Comparison of ENCODE assay signal across 1 cellular context in genomic region chr13:44917589-44918322, GRCh38.
TF ChIP-seq lines count a peak whose summit lies in the region.

No MANE protein-coding gene starts in this region.

TF ChIP-seq in K562, 482 proteins besides CTCF, POLR2A, EP300 and RAD21 (continued from another document and continues in another):
- TF ChIP-seq RERE (CRISPR knock-in tag; IDR thresholded peaks at IDR 0.05; ENCODE audit: borderline replicate concordance) (no peak), SAP30 (IDR thresholded peaks at IDR 0.05; ENCODE audit: borderline replicate concordance, insufficient read depth, low read depth, low read length, poor library complexity, severe bottlenecking) (no peak), KLF16 (IDR thresholded peaks at IDR 0.05) (no peak), HNRNPH1 (optimal IDR thresholded peaks at IDR 0.05; ENCODE audit: low read depth, low read length) (no peak), ZFP36 (IDR thresholded peaks at IDR 0.05; ENCODE audit: low read depth, low read length, partially characterized antibody) (peak; percentile 11), ZNF280A (IDR thresholded peaks at IDR 0.05; ENCODE audit: low read depth, partially characterized antibody) (no peak), ZNF507 (tag; conservative IDR thresholded peaks at IDR 0.05) (no peak), GTF2E2 (tag; IDR thresholded peaks at IDR 0.05) (no peak), ELF1 (tag; IDR thresholded peaks at IDR 0.05) (peak; percentile 99), ZNF318 (IDR thresholded peaks at IDR 0.05; ENCODE audit: borderline replicate concordance in 1 of 2, low read depth in 1 of 2) (no peak; a peak in 1 of 4 replicates), TOE1 (IDR thresholded peaks at IDR 0.05; ENCODE audit: borderline replicate concordance) (no peak), TOE1 (CRISPR knock-in tag; IDR thresholded peaks at IDR 0.05; ENCODE audit: borderline replicate concordance, low read depth) (no peak), ZEB2 (IDR thresholded peaks at IDR 0.05) (0 out of 2 replicates have a peak, but pooled peaks have one; percentile 20), ZNF75A (CRISPR knock-in tag; IDR thresholded peaks at IDR 0.05) (no peak), ZNF197 (CRISPR knock-in tag; IDR thresholded peaks at IDR 0.05; ENCODE audit: low read depth) (no peak), NELFE (IDR thresholded peaks at IDR 0.05; ENCODE audit: insufficient read depth, insufficient read length) (no peak), ZBTB17 (CRISPR knock-in tag; IDR thresholded peaks at IDR 0.05) (peak; percentile 49; the same call in 1 of the 2 replicates), ZBTB2 (IDR thresholded peaks at IDR 0.05) (peak; percentile 93), MAFK (IDR thresholded peaks at IDR 0.05; ENCODE audit: low read length) (0 out of 2 replicates have a peak, but pooled peaks have one; percentile 21), MAX (CRISPR knock-in tag; IDR thresholded peaks at IDR 0.05) (peak; percentile 98), ZBTB1 (CRISPR knock-in tag; IDR thresholded peaks at IDR 0.05; ENCODE audit: borderline replicate concordance, low read depth) (no peak), BCLAF1 (IDR thresholded peaks at IDR 0.05; ENCODE audit: borderline replicate concordance in 1 of 2, control insufficient read depth in 1 of 2, low read depth in 2 of 2, low read length in 1 of 2) (no peak), CLOCK (CRISPR knock-in tag; IDR thresholded peaks at IDR 0.05; ENCODE audit: borderline replicate concordance) (no peak), ZHX1 (conservative IDR thresholded peaks at IDR 0.05; ENCODE audit: low read length) (no peak), JUND (IDR thresholded peaks at IDR 0.05; ENCODE audit: borderline replicate concordance, low read depth, low read length) (0 out of 2 replicates have a peak, but pooled peaks have one; percentile 36), JUND (tag; IDR thresholded peaks at IDR 0.05; ENCODE audit: borderline replicate concordance, low read depth, low read length) (peak; percentile 14; the same call in 1 of the 3 replicates)
